ENCODE assay signal across 8 cellular contexts in the genomic region with DNA sequence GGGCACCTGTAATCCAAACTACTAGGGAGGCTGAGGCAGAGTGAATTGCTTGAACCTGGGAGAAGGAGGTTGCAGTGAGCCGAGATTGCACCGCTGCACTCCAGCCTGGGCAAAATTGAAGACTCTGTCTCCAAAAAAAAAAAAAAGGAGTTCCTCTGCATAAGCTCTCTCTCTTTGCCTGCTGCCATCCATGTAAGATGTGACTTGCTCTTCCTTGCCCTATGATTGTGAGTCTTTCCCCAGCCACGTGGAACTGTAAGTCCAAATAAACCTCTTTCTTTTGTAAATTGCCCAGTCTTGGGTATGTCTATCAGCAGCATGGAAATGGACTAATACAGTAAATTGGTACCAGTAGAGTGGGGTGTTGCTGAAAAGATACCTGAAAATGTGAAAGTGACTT. TPM values are rescaled to one million over a fixed set of nuclear protein-coding genes. Genes with fewer than 3 reads are reported as not detected.
A peak's percentile ranks its signal among the peaks of the same experiment; 100 is the strongest.
DNase-seq lines count a peak whose midpoint lies in the region; ATAC-seq, FAIRE-seq and TF ChIP-seq lines count a peak whose summit lies in the region.
"Not testable (repeated sequence)": the region's sequence is repeated elsewhere in the genome, so short reads cannot be mapped to it uniquely, and the experiment has no call there.

No MANE protein-coding gene starts in this region.

- not testable (repeated sequence) for H3K27me3 Mint-ChIP-seq in Caco-2 (ENCODE audit: insufficient read depth, unreplicated experiment); activated naive CD4-positive, alpha-beta T cell treated with anti-CD3 and anti-CD28 coated beads, Interleukin-2, amount 50 U/mL, for 24 hours; endodermal cell (ENCODE audit: insufficient read depth); endothelial cell (ENCODE audit: unreplicated experiment); neural crest cell (ENCODE audit: low read depth); type B pancreatic cell

- intact Hi-C loops in Caco-2 (cut with micrococcal nuclease; ENCODE audit: unreplicated experiment); K562 (cut with micrococcal nuclease); HepG2 (cut with micrococcal nuclease; ENCODE audit: unreplicated experiment): not testable (repeated sequence)

- H3K9me1 ChIP-seq in K562 (ENCODE audit: control insufficient read depth, insufficient read depth, low read length) = not testable (repeated sequence)

- not testable (repeated sequence) for H3K27ac ChIP-seq in K562 (ENCODE audit: extremely low read depth, low read depth, low read length); endodermal cell (ENCODE audit: low read depth, low read length); HepG2 (ENCODE audit: extremely low read length, insufficient read depth, low read length)

- CTCF ChIA-PET in Caco-2 (lab: Charles Lee); K562 (lab: Yijun Ruan, JAX; ENCODE audit: low intra/inter-chr PET ratio); HepG2 (lab: Yijun Ruan, JAX; ENCODE audit: low intra/inter-chr PET ratio, low total read pairs): not testable (repeated sequence)

- H3K27me3 ChIP-seq in Caco-2 (replicated peaks; ENCODE audit: control insufficient read depth, insufficient read depth, low read length); K562 (ENCODE audit: control insufficient read depth in 2 of 2, insufficient read depth in 2 of 2, low read length in 2 of 2); endodermal cell (ENCODE audit: control insufficient read depth, insufficient read depth, low read length, poor library complexity, severe bottlenecking); HepG2 (ENCODE audit: control insufficient read depth in 1 of 2, insufficient read depth in 2 of 2, low read length in 2 of 2): not testable (repeated sequence)

- not testable (repeated sequence) for TF ChIP-seq EP300 in K562 (IDR thresholded peaks at IDR 0.05; ENCODE audit: low read length); HepG2 (IDR thresholded peaks at IDR 0.05; ENCODE audit: low read depth in 2 of 2, low read length in 2 of 2); HepG2 (CRISPR knock-in tag; IDR thresholded peaks at IDR 0.05; ENCODE audit: borderline replicate concordance)

- H3K4me1 Mint-ChIP-seq in Caco-2 (ENCODE audit: low read depth, unreplicated experiment); activated naive CD4-positive, alpha-beta T cell treated with anti-CD3 and anti-CD28 coated beads, Interleukin-2, amount 50 U/mL, for 24 hours; endodermal cell; endothelial cell (ENCODE audit: unreplicated experiment); type B pancreatic cell (ENCODE audit: unreplicated experiment): not testable (repeated sequence)
- H3K4me1 Mint-ChIP-seq in neural crest cell = peaks cover 11% of the 10 kb centered on the region

- H3K9me3 ChIP-seq in Caco-2 = peaks cover 14% of the 10 kb centered on the region; the same call in 1 of the 2 replicates
- H3K9me3 ChIP-seq in K562 (replicated peaks; ENCODE audit: control insufficient read depth, insufficient read depth, low read depth, low read length) = peaks cover 12% of the 10 kb centered on the region
- peaks cover 59% of the 10 kb centered on the region for H3K9me3 ChIP-seq in endodermal cell (ENCODE audit: control insufficient read depth, low read length)
- H3K9me3 ChIP-seq in HepG2 (ENCODE audit: low read length) = peaks cover 26% of the 10 kb centered on the region

- 14% methylated on average over 1 of the region's 3 CpGs for WGBS in K562 (ENCODE audit: insufficient coverage, low coverage, missing lambda C conversion rate)
- WGBS in endodermal cell (ENCODE audit: insufficient coverage in 1 of 2, insufficient read length in 1 of 2), 2 experiments = 97 to 100% methylated on average over 3 of the region's 3 CpGs
- 98% methylated on average over 3 of the region's 3 CpGs for WGBS in HepG2 (ENCODE audit: low lambda C conversion rate)

- H3K4me3 ChIP-seq in Caco-2 (ENCODE audit: low read depth, low read length); K562; HepG2 (replicated peaks in 1 of 3; ENCODE audit: insufficient read depth in 1 of 3, low read depth in 2 of 3, low read length in 3 of 3): not testable (repeated sequence)
- H3K4me3 ChIP-seq in endodermal cell (ENCODE audit: low read length) = peak overlapping the region; percentile 45

- H4K20me1 ChIP-seq in K562 (replicated peaks; ENCODE audit: control insufficient read depth, insufficient read depth, low read length); HepG2 (ENCODE audit: insufficient read depth, low read length): not testable (repeated sequence)

- DNase-seq in Caco-2; K562 (ENCODE audit: extremely low read depth in 1 of 4, low spot score in 3 of 4); endodermal cell; endothelial cell (ENCODE audit: low spot score); HepG2 (ENCODE audit: low spot score); neural crest cell (ENCODE audit: low read depth, low spot score); type B pancreatic cell (ENCODE audit: extremely low spot score, unreplicated experiment): not testable (repeated sequence)

- FAIRE-seq in K562 (lab: Jason Lieb, UNC); HepG2 (lab: Jason Lieb, UNC): not testable (repeated sequence)

- not testable (repeated sequence) for BruUV-seq in Caco-2 (replicated peaks; lab: Mats Ljungman, UMichigan); K562 (replicated peaks; lab: Mats Ljungman, UMichigan); HepG2 (replicated peaks; lab: Mats Ljungman, UMichigan)

- not testable (repeated sequence) for H3K4me3 Mint-ChIP-seq in Caco-2 (ENCODE audit: unreplicated experiment); activated naive CD4-positive, alpha-beta T cell treated with anti-CD3 and anti-CD28 coated beads, Interleukin-2, amount 50 U/mL, for 24 hours; endodermal cell
- H3K4me3 Mint-ChIP-seq in endothelial cell (ENCODE audit: unreplicated experiment) (peak overlapping the region; percentile 76), neural crest cell (peak overlapping the region; percentile 28), type B pancreatic cell (peak overlapping the region; percentile 11)

- POLR2A ChIA-PET in Caco-2 (lab: Charles Lee); K562 (lab: Yijun Ruan, JAX); HepG2 (lab: Yijun Ruan, JAX): not testable (repeated sequence)

- H3K79me2 ChIP-seq in K562 (ENCODE audit: control insufficient read depth, insufficient read depth, low read length) = not testable (repeated sequence)
- H3K79me2 ChIP-seq in HepG2 (ENCODE audit: insufficient read depth, low read length) = peaks cover 25% of the 10 kb centered on the region

- not testable (repeated sequence) for TF ChIP-seq POLR2A in K562 (conservative IDR thresholded peaks at IDR 0.05); HepG2 (IDR thresholded peaks at IDR 0.05; ENCODE audit: insufficient read depth in 1 of 2, low read depth in 2 of 2, low read length in 2 of 2)

- H3K36me3 ChIP-seq in Caco-2 (ENCODE audit: control insufficient read depth, insufficient read depth, low read length); K562 (ENCODE audit: control insufficient read depth, insufficient read depth, low read length); HepG2 (replicated peaks in 1 of 2; ENCODE audit: control insufficient read depth in 1 of 2, insufficient read depth in 2 of 2, low read length in 2 of 2): not testable (repeated sequence)
- peaks cover 67% of the 10 kb centered on the region for H3K36me3 ChIP-seq in endodermal cell (ENCODE audit: control insufficient read depth, insufficient read depth, low read length)

- H3K9me3 Mint-ChIP-seq in Caco-2 (ENCODE audit: unreplicated experiment) (peaks cover 27% of the 10 kb centered on the region), endodermal cell (peaks cover 67% of the 10 kb centered on the region), endothelial cell (ENCODE audit: unreplicated experiment) (peaks cover 13% of the 10 kb centered on the region), neural crest cell (peaks cover 18% of the 10 kb centered on the region), type B pancreatic cell (peaks cover 13% of the 10 kb centered on the region)
- peaks cover 16% of the 10 kb centered on the region for H3K9me3 Mint-ChIP-seq in activated naive CD4-positive, alpha-beta T cell treated with anti-CD3 and anti-CD28 coated beads, Interleukin-2, amount 50 U/mL, for 24 hours

- not testable (repeated sequence) for TF ChIP-seq CTCF in Caco-2 (IDR thresholded peaks at IDR 0.05; ENCODE audit: insufficient read depth in 1 of 2, low read depth in 1 of 2, low read length in 1 of 2, severe bottlenecking in 1 of 2, unreplicated experiment in 1 of 2); K562 (IDR thresholded peaks at IDR 0.05 in 2 of 3, conservative IDR thresholded peaks at IDR 0.05 in 1 of 3; ENCODE audit: insufficient read depth in 2 of 3, low read depth in 1 of 3, low read length in 3 of 3); endodermal cell (conservative IDR thresholded peaks at IDR 0.05); endothelial cell (IDR thresholded peaks at IDR 0.05; ENCODE audit: unreplicated experiment); HepG2 (CRISPR knock-in tag; IDR thresholded peaks at IDR 0.05); neural crest cell (conservative IDR thresholded peaks at IDR 0.05); type B pancreatic cell (conservative IDR thresholded peaks at IDR 0.05)

- H3K4me1 ChIP-seq in Caco-2; endodermal cell (ENCODE audit: control insufficient read depth, insufficient read depth, low read length): not testable (repeated sequence)
- H3K4me1 ChIP-seq in K562 (replicated peaks in 1 of 2; ENCODE audit: control insufficient read depth in 2 of 2, insufficient read depth in 2 of 2, low read length in 2 of 2) (peaks cover 5 to 15% of the 10 kb centered on the region in 2 experiments; a peak in 4 of 5 replicates), HepG2 (ENCODE audit: insufficient read depth, low read length) (peaks cover 16% of the 10 kb centered on the region)

- not testable (repeated sequence) for TF ChIP-seq RAD21 in K562 (CRISPR knock-in tag; conservative IDR thresholded peaks at IDR 0.05 in 1 of 2, IDR thresholded peaks at IDR 0.05 in 1 of 2); HepG2 (CRISPR knock-in tag; IDR thresholded peaks at IDR 0.05)

- H3K9ac ChIP-seq in K562 (ENCODE audit: insufficient read depth in 1 of 2, low read depth in 2 of 2, low read length in 2 of 2); endodermal cell (ENCODE audit: extremely low read depth, low read length, poor library complexity, severe bottlenecking); HepG2 (ENCODE audit: insufficient read depth, low read depth, low read length): not testable (repeated sequence)

- H2AFZ ChIP-seq in K562 (ENCODE audit: low read depth, low read length); HepG2 (ENCODE audit: low read length): not testable (repeated sequence)

- in situ Hi-C loops in K562 (cut with MboI); HepG2 (cut with HindIII; ENCODE audit: extremely low pct_ligation_motif_present, low pct_unique_long_range_greater_than_20kb): not testable (repeated sequence)

- peaks cover 66% of the 10 kb centered on the region for H3K36me3 Mint-ChIP-seq in Caco-2 (ENCODE audit: insufficient read depth, unreplicated experiment)
- peaks cover 20% of the 10 kb centered on the region for H3K36me3 Mint-ChIP-seq in activated naive CD4-positive, alpha-beta T cell treated with anti-CD3 and anti-CD28 coated beads, Interleukin-2, amount 50 U/mL, for 24 hours
- peaks cover 70% of the 10 kb centered on the region for H3K36me3 Mint-ChIP-seq in endodermal cell (ENCODE audit: low read depth)
- H3K36me3 Mint-ChIP-seq in endothelial cell (ENCODE audit: low read depth, unreplicated experiment) = peaks cover 58% of the 10 kb centered on the region
- H3K36me3 Mint-ChIP-seq in neural crest cell (ENCODE audit: low read depth) = peaks cover 54% of the 10 kb centered on the region
- peaks cover 57% of the 10 kb centered on the region for H3K36me3 Mint-ChIP-seq in type B pancreatic cell

- peak overlapping the region; percentile 8 for H3K27ac Mint-ChIP-seq in Caco-2 (ENCODE audit: unreplicated experiment)
- H3K27ac Mint-ChIP-seq in activated naive CD4-positive, alpha-beta T cell treated with anti-CD3 and anti-CD28 coated beads, Interleukin-2, amount 50 U/mL, for 24 hours = peak overlapping the region; percentile 36
- H3K27ac Mint-ChIP-seq in endodermal cell; endothelial cell (ENCODE audit: unreplicated experiment); neural crest cell (ENCODE audit: unreplicated experiment); type B pancreatic cell: not testable (repeated sequence)

- H3K4me2 ChIP-seq in K562 (ENCODE audit: insufficient read depth, low read length); HepG2 (ENCODE audit: low read depth, low read length): not testable (repeated sequence)

- not testable (repeated sequence) for ATAC-seq in K562, HepG2

RNA-seq across cellular contexts. Expression of gene UGDH, which starts 5.0 kb away (rescaled TPM):
- total RNA-seq in Caco-2 (2022) (139 and 140 TPM in 2 replicates), K562 (2014; rRNA removed) (16.2 and 18.9 TPM in 2 replicates), K562 (2014; rRNA removed; fragmentation: Illumina TruSeq; extraction: Trizol) (16.0 and 21.1 TPM in 2 replicates), K562 (2015; rRNA removed; fragmentation: Illumina TruSeq; extraction: Trizol) (10.1 and 12.0 TPM in 2 replicates), K562 (2021) (21.7 and 22.7 TPM in 2 replicates), endodermal cell (100 to 1,000 TPM; 137 to 141 TPM), endothelial cell (ENCODE audit: unreplicated experiment) (93.9 TPM), HepG2 (2016; rRNA removed; fragmentation: Illumina TruSeq; extraction: Trizol) (384 and 661 TPM in 2 replicates), neural crest cell (110 and 111 TPM in 2 replicates), type B pancreatic cell (ENCODE audit: low replicate concordance) (124 and 128 TPM in 2 replicates)
- 6.0 and 11.8 TPM in 2 replicates for total RNA-seq in K562 (2011; cell fraction: chromatin; rRNA removed; ENCODE audit: low replicate concordance)
- 5.0 and 5.7 TPM in 2 replicates for total RNA-seq in K562 (2011; cell fraction: nucleolus; rRNA removed)
- total RNA-seq in K562 (2011; cell fraction: nucleoplasm; rRNA removed) = 6.2 and 10.3 TPM in 2 replicates
- polyA plus RNA-seq in K562 (2011; rRNA removed) (15.1 and 19.1 TPM in 2 replicates), K562 (2014; fragmentation: Illumina TruSeq; extraction: Trizol) (17.3 and 18.6 TPM in 2 replicates), K562 (2014; fragmentation: Nextera tagmentation; extraction: Ambion mirVana) (1 to 10 TPM; 5.5 to 6.8 TPM), K562 (2014; rRNA removed) (18.0 and 18.7 TPM in 2 replicates), HepG2 (2011; rRNA removed) (89.8 and 99.0 TPM in 2 replicates)
- 7.3 and 12.4 TPM in 2 replicates for polyA plus RNA-seq in K562 (2011; cell fraction: cytosol; rRNA removed)
- polyA plus RNA-seq in K562 (2011; cell fraction: nucleus; rRNA removed) = 1.9 and 3.9 TPM in 2 replicates
- 16.3 and 19.9 TPM in 2 replicates for polyA plus RNA-seq in K562 (2012)
- polyA minus RNA-seq in K562 (2011; rRNA and poly(A)+ RNA removed) = 22.9 and 27.5 TPM in 2 replicates
- 20.6 and 24.8 TPM in 2 replicates for polyA minus RNA-seq in K562 (2011; cell fraction: cytosol; rRNA and poly(A)+ RNA removed)
- 1.8 and 3.1 TPM in 2 replicates for polyA minus RNA-seq in K562 (2011; cell fraction: nucleus; rRNA and poly(A)+ RNA removed)
- polyA plus RNA-seq in endodermal cell (2013, experiment 1 of 2) = 41.5 TPM
- 44.9 TPM for polyA plus RNA-seq in endodermal cell (2013, experiment 2 of 2)
- total RNA-seq in HepG2 (2016; cell fraction: cytosol; rRNA removed; fragmentation: Illumina TruSeq; extraction: Trizol; ENCODE audit: low read depth) = 49.0 and 58.6 TPM in 2 replicates
- 384 and 616 TPM in 2 replicates for total RNA-seq in HepG2 (2016; cell fraction: insoluble cytoplasmic fraction; rRNA removed; fragmentation: Illumina TruSeq; extraction: Trizol)
- 167 and 182 TPM in 2 replicates for total RNA-seq in HepG2 (2016; cell fraction: membrane; rRNA removed; fragmentation: Illumina TruSeq; extraction: Trizol)
- total RNA-seq in HepG2 (2016; cell fraction: nucleus; rRNA removed; fragmentation: Illumina TruSeq; extraction: Trizol) = 162 and 184 TPM in 2 replicates
- polyA plus RNA-seq in HepG2 (2011; cell fraction: cytosol; rRNA removed) = 131 and 185 TPM in 2 replicates
- polyA plus RNA-seq in HepG2 (2011; cell fraction: nucleus; rRNA removed) = 44.8 and 67.6 TPM in 2 replicates
- 212 and 239 TPM in 2 replicates for polyA plus RNA-seq in HepG2 (2012)
- polyA plus RNA-seq in HepG2 (2016; cell fraction: cytosol; fragmentation: Illumina TruSeq; extraction: Trizol; ENCODE audit: low read depth) = 39.4 and 40.4 TPM in 2 replicates
- 556 and 565 TPM in 2 replicates for polyA plus RNA-seq in HepG2 (2016; cell fraction: insoluble cytoplasmic fraction; fragmentation: Illumina TruSeq; extraction: Trizol; ENCODE audit: low read depth)
- 86.5 and 96.6 TPM in 2 replicates for polyA plus RNA-seq in HepG2 (2016; cell fraction: membrane; fragmentation: Illumina TruSeq; extraction: Trizol; ENCODE audit: low read depth)
- polyA plus RNA-seq in HepG2 (2016; cell fraction: nucleus; fragmentation: Illumina TruSeq; extraction: Trizol; ENCODE audit: insufficient read depth, low read depth) = 181 and 193 TPM in 2 replicates
- polyA minus RNA-seq in HepG2 (2011; rRNA and poly(A)+ RNA removed; ENCODE audit: low replicate concordance) = 9.9 and 42.1 TPM in 2 replicates
- polyA minus RNA-seq in HepG2 (2011; cell fraction: cytosol; rRNA and poly(A)+ RNA removed) = 257 and 288 TPM in 2 replicates
- polyA minus RNA-seq in HepG2 (2011; cell fraction: nucleus; rRNA and poly(A)+ RNA removed) = 82.3 and 114 TPM in 2 replicates
